20 cellular contexts compared by ENCODE assay signal in the genomic region with DNA sequence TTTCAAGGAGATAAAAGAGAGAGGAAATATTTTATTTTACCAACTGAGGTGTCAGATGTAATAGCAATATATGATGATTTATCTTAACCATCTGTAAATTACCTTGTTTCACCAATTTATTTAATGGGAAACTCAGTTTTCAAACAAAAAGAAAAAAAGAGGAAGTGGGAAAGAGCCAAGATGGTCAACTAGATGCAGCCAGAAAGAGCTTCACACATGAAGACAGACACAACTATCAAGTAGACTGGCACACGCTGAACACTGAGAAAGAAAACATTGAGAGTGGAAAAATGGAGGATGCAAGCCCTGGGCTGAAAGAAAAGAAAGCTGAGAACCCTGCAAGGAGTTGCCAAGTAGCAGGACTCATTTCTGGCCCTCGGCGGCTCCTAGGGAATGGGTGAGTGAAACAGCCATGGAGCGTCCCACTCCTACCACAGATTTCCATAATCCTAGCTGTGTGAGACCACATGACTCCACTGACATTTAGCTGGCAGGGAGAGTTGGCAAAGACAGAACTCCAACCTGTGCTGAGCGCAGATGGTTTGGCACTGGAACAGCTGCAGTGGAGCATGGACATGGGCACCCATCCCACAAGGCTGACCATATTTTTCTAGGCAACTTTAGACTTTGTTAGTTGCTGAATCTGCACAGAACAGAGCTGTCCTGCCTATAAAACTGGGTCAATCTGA.
"Had no signal": no experiment of that assay in that cellular context is flagged by ENCODE, and none has a peak within 500 bp of the region (broad histone marks: within the 10 kb centered on the region; RNA-seq: fewer than 3 reads in every experiment).

No MANE protein-coding gene starts in this region.

- DNase-seq: activated CD4-positive, alpha-beta T cell treated with anti-CD3 and anti-CD28 coated beads for 4 hours; activated CD8-positive, alpha-beta memory T cell treated with anti-CD3 and anti-CD28 coated beads, Interleukin-2, amount 50 U/mL, for 4 hours; activated CD8-positive, alpha-beta T cell treated with anti-CD3 and anti-CD28 coated beads, Interleukin-2, amount 10 ng/mL, durations not matched to agents 7 days and 5 days; activated effector memory CD4-positive, alpha-beta T cell treated with anti-CD3 and anti-CD28 coated beads, Interleukin-2, amount 50 U/mL, for 16 hours; activated T-cell treated with anti-CD3 and anti-CD28 coated beads, Interleukin-2, amount 50 U/mL, for 48 hours; amniotic stem cell; central memory CD4-positive, alpha-beta T cell; cortex of kidney; effector CD4-positive, alpha-beta T cell; esophagus squamous epithelium; hippocampal formation; left ventricle myocardium inferior; mucosa of descending colon; naive thymus-derived CD8-positive, alpha-beta T cell had no signal

- H3K4me3 ChIP-seq: body of pancreas, esophagus squamous epithelium, left ventricle myocardium inferior, mucosa of descending colon had no signal

- H3K27ac ChIP-seq: body of pancreas, esophagus squamous epithelium, left ventricle myocardium inferior, neutrophil had no signal

- H3K27me3 ChIP-seq: body of pancreas, esophagus squamous epithelium, neutrophil had no signal

- H3K9me3 ChIP-seq: body of pancreas, esophagus squamous epithelium, mucosa of descending colon, neutrophil had no signal

- H3K36me3 ChIP-seq: esophagus squamous epithelium, left ventricle myocardium inferior, neutrophil had no signal

- H3K4me1 ChIP-seq: body of pancreas, esophagus squamous epithelium, left ventricle myocardium inferior had no signal

- ATAC-seq: activated CD8-positive, alpha-beta T cell treated with anti-CD3 and anti-CD28 coated beads, Interleukin-2, amount 10 ng/mL, durations not matched to agents 7 days and 5 days; body of pancreas; mucosa of descending colon; naive thymus-derived CD8-positive, alpha-beta T cell; stimulated activated effector memory CD8-positive, alpha-beta T cell treated with anti-CD3 and anti-CD28 coated beads, Interleukin-12 subunit alpha, Interleukin-12 subunit beta, amount 100 ng/mL, for 72 hours; WTC11 had no signal

- FAIRE-seq: keratinocyte, TTC549 had no signal
